In the genomic region with DNA sequence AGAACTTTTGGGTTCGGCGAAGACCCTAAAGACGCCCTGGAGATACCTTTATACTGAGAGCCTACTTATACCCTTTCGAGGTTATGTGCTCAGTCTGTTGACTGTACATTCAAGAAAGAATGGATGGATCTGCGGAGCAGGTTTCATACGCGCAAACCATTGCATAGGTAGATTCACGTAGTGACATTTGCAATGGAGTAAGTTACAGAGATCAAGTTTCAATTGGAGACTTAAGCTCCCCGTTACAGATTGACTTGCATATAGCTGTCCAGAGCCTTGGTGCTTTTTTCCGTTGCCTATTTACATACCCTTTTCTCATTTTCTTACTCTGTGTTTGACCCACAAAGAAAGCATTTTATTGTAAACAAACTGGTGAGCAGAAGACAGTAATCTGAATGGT, we compare ENCODE assay signal across 8 cellular contexts. TPM values are rescaled to one million over a fixed set of nuclear protein-coding genes. Genes with fewer than 3 reads are reported as not detected.
DNase-seq lines count a peak whose midpoint lies in the region; ATAC-seq and TF ChIP-seq lines count a peak whose summit lies in the region.

No MANE protein-coding gene starts in this region.

- no peak for DNase-seq in BJ (ENCODE audit: low read depth)
- DNase-seq in LNCaP clone FGC (ENCODE audit: low read depth): no peak
- no peak for DNase-seq in colonic mucosa
- DNase-seq in naive thymus-derived CD4-positive, alpha-beta T cell: no peak
- no peak for DNase-seq in GM20000 (ENCODE audit: low spot score)
- no peak for DNase-seq in posterior cingulate gyrus

- POLR2A ChIA-PET in BJ (lab: Charles Lee): no interaction called here
- POLR2A ChIA-PET in naive thymus-derived CD4-positive, alpha-beta T cell (lab: Charles Lee): interaction anchor here (0.6 to 1.3 kb wide), 2 partner anchors 34 to 406 kb away, joined by 4 to 6 read pairs; a partner anchor contains a TSS

- intact Hi-C loops in colonic mucosa (cut with DNase I): no loop called here
- intact Hi-C loops in naive thymus-derived CD4-positive, alpha-beta T cell (cut with micrococcal nuclease): loop anchor here (2.0 to 10.0 kb wide), 11 partner anchors 153 to 1497 kb away; a partner anchor contains a TSS
- intact Hi-C loops in posterior cingulate gyrus (cut with DNase I): loop anchor here (10.0 kb wide), 1 partner anchor 233 kb away; no protein-coding TSS in a partner anchor

- no peak for ATAC-seq in naive thymus-derived CD4-positive, alpha-beta T cell
- ATAC-seq in HG02981 (IDR thresholded peaks at IDR 0.05; ENCODE audit: unreplicated experiment) (no peak), HG03025 (IDR thresholded peaks at IDR 0.05; ENCODE audit: low FRiP score, unreplicated experiment) (no peak)

- peaks cover 30 to 63% (median 48%) of the 10 kb centered on the region in 7 donors for H3K4me1 Mint-ChIP-seq in naive thymus-derived CD4-positive, alpha-beta T cell

- CTCF ChIA-PET in BJ (lab: Yijun Ruan, JAX): interaction anchor here (0.6 to 1.8 kb wide), 3 partner anchors 10 to 151 kb away, joined by 3 to 7 read pairs (median 4); no protein-coding TSS in a partner anchor
- CTCF ChIA-PET in naive thymus-derived CD4-positive, alpha-beta T cell (lab: Charles Lee): interaction anchor here (0.9 kb wide), 1 partner anchor 233 kb away, joined by 3 read pairs; no protein-coding TSS in a partner anchor

- peak overlapping the region; percentile 69 to 89 for H3K9ac ChIP-seq in colonic mucosa (ENCODE audit: low read depth in 2 of 2, low read length in 2 of 2)

- peak overlapping the region; percentile 38 to 100 (median 82) for H3K27ac Mint-ChIP-seq in naive thymus-derived CD4-positive, alpha-beta T cell

- peaks cover 2% of the 10 kb centered on the region; the same call in 1 of the 2 replicates for H3K36me3 ChIP-seq in BJ (ENCODE audit: control insufficient read depth, insufficient read depth, low read length)
- H3K36me3 ChIP-seq in colonic mucosa: no peaks in the 10 kb centered on the region
- H3K36me3 ChIP-seq in naive thymus-derived CD4-positive, alpha-beta T cell (ENCODE audit: control insufficient read depth in 2 of 3, insufficient read depth in 3 of 3, low read length in 3 of 3): peaks cover 0 to 22% (median 0%) of the 10 kb centered on the region in 3 experiments

- no peaks in the 10 kb centered on the region for H3K9me3 ChIP-seq in colonic mucosa
- no peaks in the 10 kb centered on the region for H3K9me3 ChIP-seq in naive thymus-derived CD4-positive, alpha-beta T cell (ENCODE audit: control insufficient read depth in 2 of 3, low read length in 3 of 3)

- peaks cover 0 to 11% (median 7%) of the 10 kb centered on the region in 5 donors for H3K27me3 Mint-ChIP-seq in naive thymus-derived CD4-positive, alpha-beta T cell

- H3K36me3 Mint-ChIP-seq in naive thymus-derived CD4-positive, alpha-beta T cell: peaks cover 0 to 11% (median 2%) of the 10 kb centered on the region in 5 donors

- no peak for TF ChIP-seq CTCF in BJ (IDR thresholded peaks at IDR 0.05; ENCODE audit: insufficient read depth, low read depth, low read length)
- TF ChIP-seq CTCF in LNCaP clone FGC (IDR thresholded peaks at IDR 0.05; ENCODE audit: control insufficient read depth, extremely low read depth, insufficient read depth): no peak
- no peak for TF ChIP-seq CTCF in colonic mucosa (IDR thresholded peaks at IDR 0.05)
- no peak for TF ChIP-seq CTCF in GM20000 (IDR thresholded peaks at IDR 0.05; ENCODE audit: extremely low read depth, missing control alignments)

- H3K4me3 ChIP-seq in BJ (ENCODE audit: low read depth, low read length) (peak overlapping the region; percentile 98), LNCaP clone FGC (ENCODE audit: low read depth, low read length) (peak overlapping the region; percentile 98), colonic mucosa (peak overlapping the region; percentile 99)
- peak overlapping the region; percentile 70 for H3K4me3 ChIP-seq in naive thymus-derived CD4-positive, alpha-beta T cell (ENCODE audit: low read length)

- H3K27me3 ChIP-seq in BJ (ENCODE audit: control insufficient read depth, insufficient read depth, low read length) (no peaks in the 10 kb centered on the region), colonic mucosa (no peaks in the 10 kb centered on the region)
- H3K27me3 ChIP-seq in naive thymus-derived CD4-positive, alpha-beta T cell (ENCODE audit: control insufficient read depth in 2 of 2, insufficient read depth in 2 of 2, low read length in 2 of 2): no peaks in the 10 kb centered on the region

- H3K4me3 Mint-ChIP-seq in naive thymus-derived CD4-positive, alpha-beta T cell: peak overlapping the region; percentile 77 to 99 (median 98)

- H3K9me3 Mint-ChIP-seq in naive thymus-derived CD4-positive, alpha-beta T cell: peaks cover 0 to 2% (median 0%) of the 10 kb centered on the region in 11 donors

- peak overlapping the region; percentile 80 for H3K27ac ChIP-seq in colonic mucosa
- peak overlapping the region; percentile 91 for H3K27ac ChIP-seq in naive thymus-derived CD4-positive, alpha-beta T cell (ENCODE audit: low read depth, low read length)

- H3K4me1 ChIP-seq in colonic mucosa: peaks cover 14% of the 10 kb centered on the region
- H3K4me1 ChIP-seq in naive thymus-derived CD4-positive, alpha-beta T cell (ENCODE audit: control insufficient read depth in 2 of 2, insufficient read depth in 2 of 2, low read length in 2 of 2): peaks cover 18 to 23% of the 10 kb centered on the region in 2 donors

RNA-seq across cellular contexts. Expression of a gene that starts 0.9 kb away (rescaled TPM):
- polyA plus RNA-seq in BJ (2011; rRNA removed): 153 and 206 TPM in 2 replicates
- 113 and 156 TPM in 2 replicates for polyA minus RNA-seq in BJ (2011; rRNA and poly(A)+ RNA removed)
- total RNA-seq in colonic mucosa: 100 to 1,000 TPM in 1 of 2 donors, 10 to 100 TPM in 1; 74.1 to 114 TPM
- 100 to 1,000 TPM in 1 of 5 experiments, 10 to 100 TPM in 4; 30.3 to 121 (median 40.1) TPM for total RNA-seq in naive thymus-derived CD4-positive, alpha-beta T cell
- polyA plus RNA-seq in naive thymus-derived CD4-positive, alpha-beta T cell: 10 to 100 TPM; 58.2 to 63.3 TPM

RNA-seq across cellular contexts. Expression of a gene that starts 20.3 kb away (rescaled TPM):
- polyA plus RNA-seq in BJ (2011; rRNA removed): 0.11 and 0.17 TPM in 2 replicates
- polyA minus RNA-seq in BJ (2011; rRNA and poly(A)+ RNA removed): 0.71 TPM in 1 of 2 replicates, not detected in the other
- total RNA-seq in colonic mucosa: 10 to 100 TPM; 44.5 to 82.5 TPM
- under 1 TPM in 1 of 5 experiments, not detected in 4; 0.60 TPM for total RNA-seq in naive thymus-derived CD4-positive, alpha-beta T cell
- polyA plus RNA-seq in naive thymus-derived CD4-positive, alpha-beta T cell: not detected

Comparison
In these comparisons a context has a peak if more than half of its experiments do, and no peak if none do; other contexts are left out.
1. RNA of a gene that starts 20.3 kb away (total RNA-seq): 44.5 to 82.5 TPM in colonic mucosa; 0.60 TPM in naive thymus-derived CD4-positive, alpha-beta T cell; every median in the first group is over 10 times any median in the second.
2. Peak in every context shown above with its lines, with median percentiles within 50 percentile points of each other: H3K4me3 ChIP-seq.